Comparison of ENCODE assay signal across 5 cellular contexts in the genomic region with DNA sequence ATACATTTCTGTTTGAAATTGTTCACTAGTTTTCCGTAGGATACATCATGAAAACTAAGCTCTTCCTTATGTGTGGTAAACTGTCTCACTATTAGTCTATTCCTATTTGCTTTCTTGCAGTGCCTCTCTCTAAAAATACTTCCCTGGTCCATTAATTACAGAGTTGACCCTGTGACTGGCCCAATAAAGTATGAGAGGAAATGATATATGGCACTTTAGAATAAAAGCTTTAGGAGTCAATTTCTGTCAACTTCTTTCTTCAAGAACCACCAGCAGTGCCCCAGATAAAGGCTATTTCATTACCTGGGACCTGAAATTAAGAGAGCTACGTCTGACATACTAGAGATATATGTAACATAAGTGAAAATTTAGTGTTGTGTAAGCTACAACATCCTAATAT.
"Had no signal": no experiment of that assay in that cellular context is flagged by ENCODE, and none has a peak within 500 bp of the region (broad histone marks: within the 10 kb centered on the region; RNA-seq: fewer than 3 reads in every experiment).

No MANE protein-coding gene starts in this region.

- H3K27ac ChIP-seq: HL-60 had no signal

- H3K4me3 ChIP-seq: K562 had no signal

- DNase-seq: IMR-90, KBM-7, KG1 had no signal
